Comparison of ENCODE assay signal across 22 cellular contexts in the genomic region with DNA sequence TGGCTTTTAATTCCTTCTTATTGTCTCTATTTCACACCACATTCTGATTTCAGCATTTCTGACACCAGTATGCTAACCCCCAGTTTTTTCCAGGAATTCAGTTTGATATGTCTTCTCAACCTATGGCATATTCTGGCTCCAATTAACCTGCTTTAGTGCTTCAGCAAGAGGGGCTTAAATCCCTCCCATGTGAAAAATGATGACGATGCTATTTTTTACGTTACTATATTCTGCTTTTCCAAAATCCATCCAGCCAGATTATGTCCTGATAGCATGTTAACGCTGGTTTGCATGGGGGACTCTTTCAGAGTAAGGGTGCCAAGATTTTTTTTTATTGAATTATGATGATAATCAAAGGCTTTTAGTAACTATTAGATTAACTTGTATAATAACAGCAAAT.
DNase-seq lines count a peak whose midpoint lies in the region; ATAC-seq, FAIRE-seq and TF ChIP-seq lines count a peak whose summit lies in the region.
"Had no signal": no experiment of that assay in that cellular context is flagged by ENCODE, and none has a peak within 500 bp of the region (broad histone marks: within the 10 kb centered on the region; RNA-seq: fewer than 3 reads in every experiment).

No MANE protein-coding gene starts in this region.

- H4K20me1 ChIP-seq in HepG2 (ENCODE audit: insufficient read depth, low read length) (no peaks in the 10 kb centered on the region), IMR-90 (ENCODE audit: insufficient read depth, low read length) (no peaks in the 10 kb centered on the region), H1 (replicated peaks in 1 of 2; ENCODE audit: control insufficient read depth in 1 of 2, insufficient read depth in 2 of 2, low read length in 2 of 2) (no peaks in the 10 kb centered on the region)
- H4K20me1 ChIP-seq: BLaER1 treated with 17β-estradiol and CSF1 and Interleukin-3, amounts not matched to agents 10 nM and 100 nM had no signal

- H4K8ac ChIP-seq in IMR-90 (ENCODE audit: low read depth in 2 of 2, low read length in 2 of 2) (no peak overlapping the region), H1 (ENCODE audit: extremely low read depth, insufficient read depth, low read length) (no peak overlapping the region)

- H3K4me3 ChIP-seq in HepG2 (replicated peaks in 1 of 3; ENCODE audit: insufficient read depth in 1 of 3, low read depth in 2 of 3, low read length in 3 of 3) (no peak overlapping the region), right lobe of liver (no peak overlapping the region), IMR-90 (ENCODE audit: insufficient read depth, low read depth, low read length) (no peak overlapping the region), H1 (ENCODE audit: extremely low read depth in 1 of 4, insufficient read depth in 2 of 4, low read depth in 3 of 4, low read length in 4 of 4) (no peak overlapping the region), foreskin fibroblast (ENCODE audit: low read depth in 1 of 2, low read length in 2 of 2) (no peak overlapping the region)
- H3K4me3 ChIP-seq: BLaER1 treated with 17β-estradiol and CSF1 and Interleukin-3, amounts not matched to agents 10 nM and 100 nM had no signal

- no peak overlapping the region for H2AK5ac ChIP-seq in IMR-90 (ENCODE audit: low read depth, low read length)
- H2AK5ac ChIP-seq in H1 (ENCODE audit: low read depth, low read length), result no peak overlapping the region

- no peaks in the 10 kb centered on the region for H3K9me1 ChIP-seq in IMR-90 (ENCODE audit: insufficient read depth, low read length)

- no peak for TF ChIP-seq CTCF in HepG2 (CRISPR knock-in tag; IDR thresholded peaks at IDR 0.05)
- no peak for TF ChIP-seq CTCF in right lobe of liver (IDR thresholded peaks at IDR 0.05)
- no peak for TF ChIP-seq CTCF in IMR-90 (conservative IDR thresholded peaks at IDR 0.05; ENCODE audit: low read depth, low read length)
- TF ChIP-seq CTCF in H1 (IDR thresholded peaks at IDR 0.05; ENCODE audit: control extremely low read depth in 1 of 3, insufficient read depth in 1 of 3, low read depth in 1 of 3, low read length in 3 of 3), result no peak
- TF ChIP-seq CTCF in foreskin fibroblast (IDR thresholded peaks at IDR 0.05; ENCODE audit: low read depth, low read length), result no peak

- H3K9ac ChIP-seq in HepG2 (ENCODE audit: insufficient read depth, low read depth, low read length) (no peak overlapping the region), IMR-90 (ENCODE audit: low read depth, low read length) (no peak overlapping the region), H1 (replicated peaks in 1 of 4; ENCODE audit: extremely low read depth in 1 of 4, low read depth in 3 of 4, low read length in 3 of 4) (no peak overlapping the region)
- H3K9ac ChIP-seq: BLaER1 treated with 17β-estradiol and CSF1 and Interleukin-3, amounts not matched to agents 10 nM and 100 nM had no signal

- FAIRE-seq in HepG2 (lab: Jason Lieb, UNC) (no peak), H1 (lab: Jason Lieb, UNC) (no peak)
- FAIRE-seq: A204.1, D721Med, G401.6, GM12891, GM19239 had no signal

- no peak overlapping the region for H4K91ac ChIP-seq in IMR-90 (ENCODE audit: insufficient read depth, low read depth, low read length)
- no peak overlapping the region for H4K91ac ChIP-seq in H1 (replicated peaks; ENCODE audit: insufficient read length, low read length)

- H2AFZ ChIP-seq in HepG2 (ENCODE audit: low read length) (no peak overlapping the region), IMR-90 (replicated peaks; ENCODE audit: low read length, poor library complexity) (no peak overlapping the region), H1 (ENCODE audit: low read length) (no peak overlapping the region)

- H4K5ac ChIP-seq in IMR-90 (ENCODE audit: low read depth, low read length) (no peak overlapping the region), H1 (ENCODE audit: insufficient read length, low read depth, low read length) (no peak overlapping the region)

- TF ChIP-seq EP300 in HepG2 (IDR thresholded peaks at IDR 0.05; ENCODE audit: low read depth in 2 of 2, low read length in 2 of 2), result no peak
- TF ChIP-seq EP300 in HepG2 (CRISPR knock-in tag; IDR thresholded peaks at IDR 0.05; ENCODE audit: borderline replicate concordance), result no peak
- TF ChIP-seq EP300 in H1 (IDR thresholded peaks at IDR 0.05; ENCODE audit: borderline replicate concordance in 1 of 2, low read depth in 2 of 2, low read length in 2 of 2), result no peak

- H3K23me2 ChIP-seq in H1 (ENCODE audit: low read depth, low read length), result no peaks in the 10 kb centered on the region

- H3K4me2 ChIP-seq in HepG2 (ENCODE audit: low read depth, low read length), result no peak overlapping the region
- H3K4me2 ChIP-seq in IMR-90 (ENCODE audit: low read depth, low read length), result no peak overlapping the region
- no peak overlapping the region for H3K4me2 ChIP-seq in H1 (ENCODE audit: insufficient read depth in 1 of 2, low read depth in 2 of 2, low read length in 2 of 2)
- H3K4me2 ChIP-seq: BLaER1 treated with 17β-estradiol and CSF1 and Interleukin-3, amounts not matched to agents 10 nM and 100 nM had no signal

- in situ Hi-C loops in HepG2 (cut with HindIII; ENCODE audit: extremely low pct_ligation_motif_present, low pct_unique_long_range_greater_than_20kb), result no loop called here
- in situ Hi-C loops in IMR-90 (cut with MboI; ENCODE audit: low sequenced_read_pairs), result no loop called here

- H3K56ac ChIP-seq in IMR-90 (ENCODE audit: extremely low read depth, insufficient read depth, low read length) (no peak overlapping the region), H1 (replicated peaks; ENCODE audit: insufficient read length, low read depth, low read length) (no peak overlapping the region)

- 2% methylated on average over 3 of the region's 3 CpGs for WGBS in HepG2 (ENCODE audit: low lambda C conversion rate)
- WGBS in right lobe of liver (ENCODE audit: insufficient coverage, low coverage, low lambda C conversion rate, missing lambda C conversion rate), result 57% methylated on average over 3 of the region's 3 CpGs
- no CpG with 5 or more reads among the region's 3 CpGs for WGBS in IMR-90 (ENCODE audit: extremely low coverage in 2 of 2, insufficient read length in 1 of 2), 2 experiments
- 94% methylated on average over 3 of the region's 3 CpGs; no CpG with 5 or more reads in 1 of the 2 experiments for WGBS in H1 (ENCODE audit: extremely low coverage in 1 of 2, insufficient coverage in 1 of 2, insufficient read length in 1 of 2, insufficient replicate concordance in 2 of 2, low coverage in 1 of 2, low lambda C conversion rate in 2 of 2, missing lambda C conversion rate in 1 of 2), 2 experiments

- H2BK20ac ChIP-seq in IMR-90 (ENCODE audit: low read depth, low read length) (no peak overlapping the region), H1 (ENCODE audit: low read length) (no peak overlapping the region)

- H2BK15ac ChIP-seq in IMR-90 (ENCODE audit: low read depth, low read length), result no peak overlapping the region
- H2BK15ac ChIP-seq in H1 (ENCODE audit: low read length), result no peak overlapping the region

- POLR2A ChIA-PET in HepG2 (lab: Yijun Ruan, JAX), result no interaction called here
- POLR2A ChIA-PET in IMR-90 (lab: Charles Lee; ENCODE audit: unreplicated experiment), result no interaction called here
- POLR2A ChIA-PET in H1 (lab: Charles Lee; ENCODE audit: partially characterized antibody), result no interaction called here

- CTCF ChIA-PET in HepG2 (lab: Yijun Ruan, JAX; ENCODE audit: low intra/inter-chr PET ratio, low total read pairs) (no interaction called here), IMR-90 (lab: Yijun Ruan, JAX) (interaction anchor here (0.5 kb wide), 1 partner anchor 65 kb away, joined by 4 read pairs; no protein-coding TSS in a partner anchor), H1 (lab: Charles Lee; ENCODE audit: partially characterized antibody) (no interaction called here)

- dilution Hi-C loops in IMR-90 (cut with HindIII; ENCODE audit: low sequenced_read_pairs, unreplicated experiment), result no loop called here

- intact Hi-C loops in HepG2 (cut with micrococcal nuclease; ENCODE audit: unreplicated experiment) (no loop called here), right lobe of liver (cut with DNase I) (no loop called here), IMR-90 (cut with micrococcal nuclease) (no loop called here)

- no peaks in the 10 kb centered on the region for H3K4me1 ChIP-seq in HepG2 (ENCODE audit: insufficient read depth, low read length)
- no peaks in the 10 kb centered on the region for H3K4me1 ChIP-seq in right lobe of liver
- H3K4me1 ChIP-seq in IMR-90 (ENCODE audit: control insufficient read depth, insufficient read depth, low read length), result peaks cover 4% of the 10 kb centered on the region; the same call in 1 of the 2 replicates
- H3K4me1 ChIP-seq in H1 (replicated peaks in 1 of 4; ENCODE audit: control insufficient read depth in 3 of 4, insufficient read depth in 4 of 4, low read length in 3 of 4), result no peaks in the 10 kb centered on the region
- H3K4me1 ChIP-seq: BLaER1 treated with 17β-estradiol and CSF1 and Interleukin-3, amounts not matched to agents 10 nM and 100 nM; Caco-2 had no signal

- DNase-seq in HepG2 (ENCODE audit: low spot score) (no peak), right lobe of liver (no peak), IMR-90 (no peak), H1 (ENCODE audit: low read depth in 1 of 2, low spot score in 2 of 2) (no peak), foreskin fibroblast (no peak), NOMO-1 treated with DMSO at 0.1 percent for 48 hours (lab: John Stamatoyannopoulos, UW; ENCODE audit: unreplicated experiment) (no peak)
- DNase-seq: 8988T; AML-193; Caco-2; Calu3; CD4-positive, alpha-beta T cell; CD8-positive, alpha-beta T cell; DMS79 treated with DMSO at 0.1 percent for 48 hours; GF-D8 had no signal

- no peak overlapping the region for H3K23ac ChIP-seq in IMR-90 (ENCODE audit: low read depth, low read length)
- H3K23ac ChIP-seq in H1 (ENCODE audit: insufficient read length), result no peak overlapping the region

- TF ChIP-seq POLR2A in HepG2 (IDR thresholded peaks at IDR 0.05; ENCODE audit: insufficient read depth in 1 of 2, low read depth in 2 of 2, low read length in 2 of 2) (no peak), right lobe of liver (IDR thresholded peaks at IDR 0.05) (no peak), IMR-90 (IDR thresholded peaks at IDR 0.05; ENCODE audit: low read depth, low read length) (no peak), H1 (IDR thresholded peaks at IDR 0.05; ENCODE audit: control extremely low read depth in 1 of 2, low read depth in 2 of 2, low read length in 2 of 2) (no peak)

- ATAC-seq in HepG2 (no peak), right lobe of liver (no peak), IMR-90 (ENCODE audit: low read depth) (no peak), GM21528 (IDR thresholded peaks at IDR 0.05; ENCODE audit: low FRiP score, unreplicated experiment) (no peak)
- ATAC-seq: CD8-positive, alpha-beta T cell had no signal

- H3K79me1 ChIP-seq in IMR-90 (ENCODE audit: low read depth in 1 of 2, low read length in 2 of 2), result no peaks in the 10 kb centered on the region
- no peaks in the 10 kb centered on the region for H3K79me1 ChIP-seq in H1 (ENCODE audit: low read depth, low read length)

- TF ChIP-seq RAD21 in HepG2 (CRISPR knock-in tag; IDR thresholded peaks at IDR 0.05), result no peak
- no peak for TF ChIP-seq RAD21 in IMR-90 (IDR thresholded peaks at IDR 0.05; ENCODE audit: low read length)
- no peak for TF ChIP-seq RAD21 in H1 (IDR thresholded peaks at IDR 0.05 in 1 of 2, conservative IDR thresholded peaks at IDR 0.05 in 1 of 2; ENCODE audit: low read depth in 2 of 2, low read length in 2 of 2)

- H3K36me3 ChIP-seq in HepG2 (replicated peaks in 1 of 2; ENCODE audit: control insufficient read depth in 1 of 2, insufficient read depth in 2 of 2, low read length in 2 of 2), result no peaks in the 10 kb centered on the region
- no peaks in the 10 kb centered on the region for H3K36me3 ChIP-seq in right lobe of liver
- H3K36me3 ChIP-seq in IMR-90 (ENCODE audit: control insufficient read depth, insufficient read depth, low read length), result no peaks in the 10 kb centered on the region
- no peaks in the 10 kb centered on the region for H3K36me3 ChIP-seq in H1 (ENCODE audit: control insufficient read depth in 2 of 4, insufficient read depth in 4 of 4, low read length in 3 of 4)
- H3K36me3 ChIP-seq: BLaER1 treated with 17β-estradiol and CSF1 and Interleukin-3, amounts not matched to agents 10 nM and 100 nM had no signal

- H2BK5ac ChIP-seq in IMR-90 (ENCODE audit: low read depth, low read length, poor library complexity, severe bottlenecking) (no peak overlapping the region), H1 (ENCODE audit: low read depth, low read length) (no peak overlapping the region)

- no peak overlapping the region for H2AK9ac ChIP-seq in IMR-90 (replicated peaks; ENCODE audit: low read depth, low read length, poor library complexity)

- H3K79me2 ChIP-seq in HepG2 (ENCODE audit: insufficient read depth, low read length) (no peaks in the 10 kb centered on the region), H1 (ENCODE audit: control insufficient read depth in 1 of 2, insufficient read depth in 2 of 2, low read length in 2 of 2) (no peaks in the 10 kb centered on the region)

- H3K18ac ChIP-seq in IMR-90 (ENCODE audit: low read depth, low read length) (no peak overlapping the region), H1 (ENCODE audit: extremely low read depth, low read length) (no peak overlapping the region)

- no peak overlapping the region for H2BK12ac ChIP-seq in H1 (ENCODE audit: low read depth, low read length)

- H2BK120ac ChIP-seq in IMR-90 (ENCODE audit: low read depth, low read length), result no peak overlapping the region
- no peak overlapping the region for H2BK120ac ChIP-seq in H1 (replicated peaks; ENCODE audit: low read depth, low read length)

- H3K14ac ChIP-seq in IMR-90 (replicated peaks; ENCODE audit: low read depth, low read length) (no peak overlapping the region), H1 (ENCODE audit: insufficient read length) (no peak overlapping the region)

- H3K27me3 ChIP-seq in HepG2 (ENCODE audit: control insufficient read depth in 1 of 2, insufficient read depth in 2 of 2, low read length in 2 of 2) (no peaks in the 10 kb centered on the region), right lobe of liver (no peaks in the 10 kb centered on the region), IMR-90 (ENCODE audit: control insufficient read depth, insufficient read depth, low read length) (no peaks in the 10 kb centered on the region), H1 (replicated peaks in 1 of 4; ENCODE audit: control insufficient read depth in 3 of 4, extremely low read depth in 1 of 4, insufficient read depth in 3 of 4, low read length in 3 of 4) (no peaks in the 10 kb centered on the region)
- H3K27me3 ChIP-seq: BLaER1 treated with 17β-estradiol and CSF1 and Interleukin-3, amounts not matched to agents 10 nM and 100 nM had no signal

- no peak overlapping the region for H3K4ac ChIP-seq in IMR-90 (ENCODE audit: low read depth, low read length)
- no peak overlapping the region for H3K4ac ChIP-seq in H1 (replicated peaks; ENCODE audit: insufficient read length, low read depth, low read length)

- BruUV-seq in HepG2 (replicated peaks; lab: Mats Ljungman, UMichigan) (no TSS peak), IMR-90 (replicated peaks; lab: Mats Ljungman, UMichigan) (no TSS peak)

- peaks cover 88% of the 10 kb centered on the region for H3K9me3 ChIP-seq in HepG2 (ENCODE audit: low read length)
- H3K9me3 ChIP-seq in right lobe of liver, result no peaks in the 10 kb centered on the region
- no peaks in the 10 kb centered on the region; the same call in 1 of the 2 replicates for H3K9me3 ChIP-seq in IMR-90 (ENCODE audit: control insufficient read depth, insufficient read depth, low read length)
- H3K9me3 ChIP-seq in H1 (ENCODE audit: insufficient read depth in 2 of 2, low read depth in 1 of 2, low read length in 1 of 2), result no peaks in the 10 kb centered on the region
- H3K9me3 ChIP-seq: BLaER1 treated with 17β-estradiol and CSF1 and Interleukin-3, amounts not matched to agents 10 nM and 100 nM; Caco-2 had no signal

- H3K27ac ChIP-seq in HepG2 (ENCODE audit: extremely low read length, insufficient read depth, low read length), result no peak overlapping the region
- no peak overlapping the region for H3K27ac ChIP-seq in right lobe of liver
- no peak overlapping the region for H3K27ac ChIP-seq in IMR-90 (ENCODE audit: insufficient read depth, low read length)
- no peak overlapping the region for H3K27ac ChIP-seq in H1 (ENCODE audit: low read depth, low read length)
- H3K27ac ChIP-seq: BLaER1 treated with 17β-estradiol and CSF1 and Interleukin-3, amounts not matched to agents 10 nM and 100 nM; C4-2B had no signal
